In the genomic region with DNA sequence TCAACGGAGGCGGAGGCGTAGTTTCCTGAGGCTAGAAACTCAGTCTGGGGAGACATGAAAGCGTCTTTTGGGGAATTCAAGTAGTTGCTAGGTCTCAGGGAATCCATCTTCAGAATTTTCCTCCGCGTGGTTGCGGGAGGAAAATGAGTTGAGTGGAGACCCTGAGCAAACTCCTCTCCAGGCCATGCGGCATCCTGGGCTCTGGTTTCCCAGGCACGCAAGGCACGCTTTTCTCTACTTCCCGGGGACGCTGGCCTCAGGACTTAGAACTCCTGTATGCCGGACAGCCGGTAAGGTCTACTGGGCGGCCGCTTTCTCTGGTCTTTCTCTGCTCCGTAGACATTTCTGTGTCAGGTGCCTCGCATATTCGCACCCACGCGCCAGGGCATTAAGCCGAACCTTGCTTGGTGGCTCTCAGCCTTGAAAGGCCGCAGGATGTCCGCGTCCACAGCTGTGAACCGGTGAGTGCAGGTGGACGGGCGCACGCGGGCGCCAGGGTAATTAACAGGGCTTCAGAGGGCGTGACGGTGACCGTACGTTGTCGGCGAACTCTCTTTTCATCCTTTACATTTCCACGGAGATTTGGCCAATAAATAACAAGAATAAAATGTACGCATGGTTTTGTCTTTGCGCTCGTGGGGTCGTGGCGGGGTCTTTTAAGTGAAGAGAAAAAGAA, we compare ENCODE assay signal across 8 cellular contexts.
DNase-seq lines count a peak whose midpoint lies in the region; ATAC-seq lines count a peak whose summit lies in the region.

No MANE protein-coding gene starts in this region.

- H3K4me3 ChIP-seq in iPS DF 6.9 (ENCODE audit: low read length), result peak overlapping the region; percentile 81; the same call in 1 of the 2 replicates

- no peaks in the 10 kb centered on the region for H3K36me3 Mint-ChIP-seq in activated T-cell treated with anti-CD3 and anti-CD28 coated beads, Interleukin-2, amount 50 U/mL, for 24 hours (ENCODE audit: low read depth)
- H3K36me3 Mint-ChIP-seq in stimulated activated effector memory CD8-positive, alpha-beta T cell treated with anti-CD3 and anti-CD28 coated beads, Interleukin-12 subunit alpha, Interleukin-12 subunit beta, amount 100 ng/mL, for 72 hours, result no peaks in the 10 kb centered on the region

- no peaks in the 10 kb centered on the region for H3K9me3 ChIP-seq in iPS DF 6.9 (ENCODE audit: control insufficient read depth, insufficient read depth, low read length)

- WGBS in iPS DF 6.9 (ENCODE audit: insufficient coverage, insufficient read length), result no CpG with 5 or more reads among the region's 43 CpGs

- H3K27ac Mint-ChIP-seq in activated T-cell treated with anti-CD3 and anti-CD28 coated beads, Interleukin-2, amount 50 U/mL, for 24 hours, result peak overlapping the region; percentile 3
- H3K27ac Mint-ChIP-seq in stimulated activated effector memory CD8-positive, alpha-beta T cell treated with anti-CD3 and anti-CD28 coated beads, Interleukin-12 subunit alpha, Interleukin-12 subunit beta, amount 100 ng/mL, for 72 hours, result no peak overlapping the region

- H3K27ac ChIP-seq in iPS DF 6.9 (ENCODE audit: low read length), result no peak overlapping the region

- DNase-seq in NCI-H146 (lab: John Stamatoyannopoulos, UW), result peak; percentile 22
- no peak for DNase-seq in NCI-H146 treated with DMSO at 0.1 percent for 48 hours (lab: John Stamatoyannopoulos, UW; ENCODE audit: unreplicated experiment)
- DNase-seq in activated T-cell treated with anti-CD3 and anti-CD28 coated beads, Interleukin-2, amount 50 U/mL, for 24 hours, result peak; percentile 42
- DNase-seq in iPS DF 6.9 (ENCODE audit: low read depth, low spot score), result no peak
- no peak for DNase-seq in stimulated activated effector memory CD8-positive, alpha-beta T cell treated with anti-CD3 and anti-CD28 coated beads, Interleukin-12 subunit alpha, Interleukin-12 subunit beta, amount 100 ng/mL, for 72 hours (ENCODE audit: low spot score in 2 of 2)
- DNase-seq in activated CD4-positive, CD25-positive, alpha-beta regulatory T cell treated with anti-CD3 and anti-CD28 coated beads, Interleukin-2, amount 50 U/mL, for 72 hours, result no peak
- DNase-seq in DMS79 treated with DMSO at 0.1 percent for 48 hours (lab: John Stamatoyannopoulos, UW), result no peak

- peaks cover 31% of the 10 kb centered on the region for H3K4me1 Mint-ChIP-seq in activated T-cell treated with anti-CD3 and anti-CD28 coated beads, Interleukin-2, amount 50 U/mL, for 24 hours (ENCODE audit: low read depth)
- H3K4me1 Mint-ChIP-seq in stimulated activated effector memory CD8-positive, alpha-beta T cell treated with anti-CD3 and anti-CD28 coated beads, Interleukin-12 subunit alpha, Interleukin-12 subunit beta, amount 100 ng/mL, for 72 hours, result peaks cover 25% of the 10 kb centered on the region

- H3K27me3 ChIP-seq in iPS DF 6.9 (ENCODE audit: control insufficient read depth, insufficient read depth, low read length), result peaks cover 25% of the 10 kb centered on the region

- H3K4me3 Mint-ChIP-seq in activated T-cell treated with anti-CD3 and anti-CD28 coated beads, Interleukin-2, amount 50 U/mL, for 24 hours, result peak overlapping the region; percentile 73
- H3K4me3 Mint-ChIP-seq in stimulated activated effector memory CD8-positive, alpha-beta T cell treated with anti-CD3 and anti-CD28 coated beads, Interleukin-12 subunit alpha, Interleukin-12 subunit beta, amount 100 ng/mL, for 72 hours, result peak overlapping the region; percentile 75

- 0 out of 2 replicates have a peak, but pooled peaks cover 2% of the 10 kb centered on the region for H3K4me1 ChIP-seq in iPS DF 6.9 (ENCODE audit: control insufficient read depth, insufficient read depth, low read length)

- ATAC-seq in stimulated activated effector memory CD8-positive, alpha-beta T cell treated with anti-CD3 and anti-CD28 coated beads, Interleukin-12 subunit alpha, Interleukin-12 subunit beta, amount 100 ng/mL, for 72 hours, result no peak
- no peak for ATAC-seq in HG03097 (IDR thresholded peaks at IDR 0.05; ENCODE audit: low FRiP score, unreplicated experiment)

- H3K36me3 ChIP-seq in iPS DF 6.9 (ENCODE audit: control insufficient read depth, insufficient read depth, low read length), result no peaks in the 10 kb centered on the region; the same call in 1 of the 2 replicates

- H3K27me3 Mint-ChIP-seq in activated T-cell treated with anti-CD3 and anti-CD28 coated beads, Interleukin-2, amount 50 U/mL, for 24 hours, result peaks cover 58% of the 10 kb centered on the region

- H3K9me3 Mint-ChIP-seq in activated T-cell treated with anti-CD3 and anti-CD28 coated beads, Interleukin-2, amount 50 U/mL, for 24 hours, result no peaks in the 10 kb centered on the region
- no peaks in the 10 kb centered on the region for H3K9me3 Mint-ChIP-seq in stimulated activated effector memory CD8-positive, alpha-beta T cell treated with anti-CD3 and anti-CD28 coated beads, Interleukin-12 subunit alpha, Interleukin-12 subunit beta, amount 100 ng/mL, for 72 hours

Comparison
In these comparisons a context has a peak if more than half of its experiments do, and no peak if none do; other contexts are left out.
1. DNase-seq: peak in NCI-H146 (single experiment) and activated T-cell treated with anti-CD3 and anti-CD28 coated beads, Interleukin-2, amount 50 U/mL, for 24 hours (single experiment); none in NCI-H146 treated with DMSO at 0.1 percent for 48 hours (single experiment), iPS DF 6.9 (single experiment), stimulated activated effector memory CD8-positive, alpha-beta T cell treated with anti-CD3 and anti-CD28 coated beads, Interleukin-12 subunit alpha, Interleukin-12 subunit beta, amount 100 ng/mL, for 72 hours (0 of 2), activated CD4-positive, CD25-positive, alpha-beta regulatory T cell treated with anti-CD3 and anti-CD28 coated beads, Interleukin-2, amount 50 U/mL, for 72 hours (single experiment) and DMS79 treated with DMSO at 0.1 percent for 48 hours (single experiment).